In the genomic region with DNA sequence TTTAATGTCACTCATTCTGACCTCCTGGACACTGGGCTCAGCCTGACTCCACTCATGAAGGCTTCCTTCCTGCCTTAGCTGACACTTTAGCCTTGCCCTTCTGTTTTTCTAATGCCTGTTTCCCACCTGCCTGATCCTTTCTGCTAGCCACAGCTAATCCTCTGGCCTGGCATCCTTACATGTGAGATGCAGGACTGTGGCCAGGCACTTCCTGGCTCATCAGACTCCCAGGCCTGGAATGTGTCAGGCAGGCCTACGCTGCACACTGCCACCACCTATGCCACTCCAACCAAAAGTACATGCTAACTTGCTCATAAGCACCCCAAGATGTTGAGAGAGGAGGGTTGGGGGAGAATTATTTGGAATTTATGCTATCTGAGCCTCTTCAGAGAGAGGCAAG, we compare ENCODE assay signal across 26 cellular contexts.
"Had no signal": no experiment of that assay in that cellular context is flagged by ENCODE, and none has a peak within 500 bp of the region (broad histone marks: within the 10 kb centered on the region; RNA-seq: fewer than 3 reads in every experiment).

No MANE protein-coding gene starts in this region.

- H3K79me2 ChIP-seq: hepatocyte had no signal

- ATAC-seq: left colon; mucosa of descending colon; natural killer cell treated with Interleukin-12 subunit alpha and Interleukin-12 subunit beta and Interleukin-15 and Interleukin-18, amount 100 ng/mL, for 72 hours; sciatic nerve; stimulated activated memory B cell treated with anti-CD40 and anti-IgM and Interleukin-4, amounts not matched to agents 10 μg/mL and 1 μg/mL and 100 μg/mL, for 72 hours; stimulated activated naive CD8-positive, alpha-beta T cell treated with anti-CD3 and anti-CD28 coated beads, Interleukin-15, Interleukin-2, amounts not matched to agents 100 U/mL and 50 U/mL, for 24 hours had no signal

- H3K9me3 ChIP-seq: mucosa of descending colon, ovary, spleen, testis, tibial artery had no signal

- H3K4me3 ChIP-seq: dorsolateral prefrontal cortex, hepatocyte, mucosa of descending colon, neural progenitor cell, ovary, skin epidermis, spleen, testis, tibial artery had no signal

- H3K4me2 ChIP-seq: hepatocyte, neural progenitor cell had no signal

- H3K9ac ChIP-seq: neural progenitor cell had no signal

- H3K36me3 ChIP-seq: neural progenitor cell, ovary, spleen, tibial artery had no signal

- FAIRE-seq: frontal cortex, urothelium cell line had no signal

- H3K27ac ChIP-seq: dorsolateral prefrontal cortex, hepatocyte, neural progenitor cell, ovary, skin epidermis, spleen, testis, tibial artery had no signal

- H3K4me1 ChIP-seq: spleen, testis had no signal

- H3K27me3 ChIP-seq: hepatocyte, neural progenitor cell, ovary, testis, tibial artery had no signal

- DNase-seq: caudate nucleus; cerebellar nuclear complex; dorsolateral prefrontal cortex; effector CD4-positive, alpha-beta T cell; left colon; mesenchymal stem cell; mucosa of descending colon; naive B cell; nucleus accumbens; ovary; posterior cingulate gyrus; retina; spleen; stimulated activated CD4-positive, alpha-beta T cell treated with anti-CD3 and anti-CD28 coated beads, Interleukin-4, amount 100 ng/mL, for 4 hours; stimulated activated naive CD8-positive, alpha-beta T cell treated with anti-CD3 and anti-CD28 coated beads, Interleukin-15, Interleukin-2, amounts not matched to agents 100 U/mL and 50 U/mL, for 24 hours; substantia nigra; testis; tibial artery had no signal

- H2AFZ ChIP-seq: hepatocyte, neural progenitor cell had no signal
